ENCODE assay signal across 14 cellular contexts in the genomic region with DNA sequence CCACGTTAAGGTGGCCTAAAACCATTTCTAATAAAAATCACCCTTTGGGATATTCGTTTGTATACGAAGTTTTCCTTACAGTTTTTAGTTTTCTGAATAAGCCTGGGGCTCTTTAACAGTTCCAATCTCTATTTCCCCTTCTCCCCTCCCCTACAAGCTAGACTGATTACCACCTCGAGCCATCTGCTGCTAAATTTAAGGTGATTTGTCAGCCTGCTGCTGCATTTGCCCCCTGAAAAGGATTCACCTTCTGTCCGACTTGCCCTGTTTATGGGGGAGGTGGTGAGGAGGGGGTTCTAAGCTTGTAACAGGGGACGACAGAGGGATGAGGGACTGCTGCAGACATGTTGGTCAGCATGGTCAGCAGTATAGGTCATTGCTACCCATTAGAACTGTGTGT.
DNase-seq lines count a peak whose midpoint lies in the region; ATAC-seq and TF ChIP-seq lines count a peak whose summit lies in the region.
"Had no signal": no experiment of that assay in that cellular context is flagged by ENCODE, and none has a peak within 500 bp of the region (broad histone marks: within the 10 kb centered on the region; RNA-seq: fewer than 3 reads in every experiment).

No MANE protein-coding gene starts in this region.

- no peak for TF ChIP-seq CTCF in C4-2B (conservative IDR thresholded peaks at IDR 0.05)
- TF ChIP-seq CTCF in IMR-90 (conservative IDR thresholded peaks at IDR 0.05; ENCODE audit: low read depth, low read length), result no peak
- TF ChIP-seq CTCF in VCaP (conservative IDR thresholded peaks at IDR 0.05), result no peak
- no peak for TF ChIP-seq CTCF in nephron (IDR thresholded peaks at IDR 0.05; ENCODE audit: unreplicated experiment in 3 of 3)
- no peak for TF ChIP-seq CTCF in upper lobe of right lung (IDR thresholded peaks at IDR 0.05)

- DNase-seq in IMR-90 (no peak), NCI-H2107 treated with DMSO at 0.1 percent for 48 hours (lab: John Stamatoyannopoulos, UW; ENCODE audit: unreplicated experiment) (no peak), upper lobe of right lung (no peak)
- no peak for DNase-seq in activated effector memory CD4-positive, alpha-beta T cell treated with anti-CD3 and anti-CD28 coated beads, Interleukin-2, amount 50 U/mL, for 16 hours
- DNase-seq: AML-193; CD8-positive, alpha-beta T cell; NCI-H187; NCI-H510A had no signal

- H3K9me1 ChIP-seq in IMR-90 (ENCODE audit: insufficient read depth, low read length), result peaks cover 11% of the 10 kb centered on the region

- no peak overlapping the region for H4K91ac ChIP-seq in IMR-90 (ENCODE audit: insufficient read depth, low read depth, low read length)

- no peak overlapping the region for H2AFZ ChIP-seq in IMR-90 (replicated peaks; ENCODE audit: low read length, poor library complexity)

- H3K4me3 ChIP-seq in IMR-90 (ENCODE audit: insufficient read depth, low read depth, low read length) (no peak overlapping the region), upper lobe of right lung (no peak overlapping the region)
- H3K4me3 ChIP-seq: GM12878 had no signal

- H3K27me3 Mint-ChIP-seq in nephron (ENCODE audit: low read depth), result peaks cover 4% of the 10 kb centered on the region
- H3K27me3 Mint-ChIP-seq: IgD-negative memory B cell had no signal

- no peak overlapping the region for H2BK5ac ChIP-seq in IMR-90 (ENCODE audit: low read depth, low read length, poor library complexity, severe bottlenecking)

- intact Hi-C loops in IMR-90 (cut with micrococcal nuclease) (no loop called here), upper lobe of right lung (cut with DNase I) (no loop called here)

- TF ChIP-seq POLR2A in IMR-90 (IDR thresholded peaks at IDR 0.05; ENCODE audit: low read depth, low read length), result no peak

- H2BK20ac ChIP-seq in IMR-90 (ENCODE audit: low read depth, low read length), result no peak overlapping the region

- no peak overlapping the region for H2AK9ac ChIP-seq in IMR-90 (replicated peaks; ENCODE audit: low read depth, low read length, poor library complexity)

- peak overlapping the region; percentile 51 for H3K27ac ChIP-seq in C4-2B
- no peak overlapping the region for H3K27ac ChIP-seq in IMR-90 (ENCODE audit: insufficient read depth, low read length)
- peak overlapping the region; percentile 30 for H3K27ac ChIP-seq in VCaP
- no peak overlapping the region for H3K27ac ChIP-seq in upper lobe of right lung

- BruUV-seq in IMR-90 (replicated peaks; lab: Mats Ljungman, UMichigan), result no TSS peak

- no peak overlapping the region for H3K4me2 ChIP-seq in IMR-90 (ENCODE audit: low read depth, low read length)

- peaks cover 21% of the 10 kb centered on the region for H3K4me1 ChIP-seq in IMR-90 (ENCODE audit: control insufficient read depth, insufficient read depth, low read length)
- H3K4me1 ChIP-seq in upper lobe of right lung, result peaks cover 30% of the 10 kb centered on the region

- ATAC-seq in IMR-90 (ENCODE audit: low read depth), result no peak
- no peak for ATAC-seq in upper lobe of right lung
- no peak for ATAC-seq in HG03025 (IDR thresholded peaks at IDR 0.05; ENCODE audit: low FRiP score, unreplicated experiment)
- ATAC-seq: CD8-positive, alpha-beta T cell; GM12878 had no signal

- H3K9me3 Mint-ChIP-seq in nephron, result peaks cover 5% of the 10 kb centered on the region
- H3K9me3 Mint-ChIP-seq: CD8-positive, alpha-beta T cell; IgD-negative memory B cell had no signal

- H3K79me1 ChIP-seq in IMR-90 (ENCODE audit: low read depth in 1 of 2, low read length in 2 of 2), result peaks cover 40 to 72% of the 10 kb centered on the region in 2 experiments

- peaks cover 77% of the 10 kb centered on the region for H4K20me1 ChIP-seq in IMR-90 (ENCODE audit: insufficient read depth, low read length)

- no peaks in the 10 kb centered on the region for H3K9me3 ChIP-seq in IMR-90 (ENCODE audit: control insufficient read depth, insufficient read depth, low read length)
- no peaks in the 10 kb centered on the region for H3K9me3 ChIP-seq in upper lobe of right lung

- WGBS in IMR-90 (ENCODE audit: extremely low coverage in 2 of 2, insufficient read length in 1 of 2), 2 experiments, result 83% methylated on average over 1 of the region's 6 CpGs; no CpG with 5 or more reads in 1 of the 2 experiments

- H3K56ac ChIP-seq in IMR-90 (ENCODE audit: extremely low read depth, insufficient read depth, low read length), result no peak overlapping the region

- POLR2A ChIA-PET in IMR-90 (lab: Charles Lee; ENCODE audit: unreplicated experiment), result interaction anchor here (0.6 kb wide), 1 partner anchor 52 kb away, joined by 7 read pairs; no protein-coding TSS in a partner anchor

- no peak for TF ChIP-seq RAD21 in IMR-90 (IDR thresholded peaks at IDR 0.05; ENCODE audit: low read length)

- peaks cover 18% of the 10 kb centered on the region for H3K36me3 Mint-ChIP-seq in nephron (ENCODE audit: low read depth)

- H2BK15ac ChIP-seq in IMR-90 (ENCODE audit: low read depth, low read length), result no peak overlapping the region

- H2BK120ac ChIP-seq in IMR-90 (ENCODE audit: low read depth, low read length), result no peak overlapping the region

- H3K23ac ChIP-seq in IMR-90 (ENCODE audit: low read depth, low read length), result no peak overlapping the region

- H3K4me3 Mint-ChIP-seq in nephron, result no peak overlapping the region
- H3K4me3 Mint-ChIP-seq: CD8-positive, alpha-beta T cell; IgD-negative memory B cell had no signal

- in situ Hi-C loops in IMR-90 (cut with MboI; ENCODE audit: low sequenced_read_pairs), result loop anchor here (10.0 to 25.0 kb wide), 2 partner anchors 1177 to 1480 kb away; a partner anchor contains a TSS

- H3K18ac ChIP-seq in IMR-90 (ENCODE audit: low read depth, low read length), result no peak overlapping the region

- H3K27ac Mint-ChIP-seq in nephron, result peak overlapping the region in 2 of 3 experiments; percentile 14 to 43
- H3K27ac Mint-ChIP-seq: CD8-positive, alpha-beta T cell had no signal

- H4K5ac ChIP-seq in IMR-90 (ENCODE audit: low read depth, low read length), result no peak overlapping the region

- H2AK5ac ChIP-seq in IMR-90 (ENCODE audit: low read depth, low read length), result 0 out of 2 replicates have a peak overlapping the region, but pooled peaks have one; percentile 66

- H3K36me3 ChIP-seq in IMR-90 (ENCODE audit: control insufficient read depth, insufficient read depth, low read length) (no peaks in the 10 kb centered on the region), upper lobe of right lung (no peaks in the 10 kb centered on the region)

- H3K27me3 ChIP-seq in IMR-90 (ENCODE audit: control insufficient read depth, insufficient read depth, low read length) (no peaks in the 10 kb centered on the region), upper lobe of right lung (no peaks in the 10 kb centered on the region)

- CTCF ChIA-PET in IMR-90 (lab: Yijun Ruan, JAX), result interaction anchor here (0.5 kb wide), 1 partner anchor 162 kb away, joined by 3 read pairs; no protein-coding TSS in a partner anchor

- peaks cover 53% of the 10 kb centered on the region for H3K4me1 Mint-ChIP-seq in nephron

- dilution Hi-C loops in IMR-90 (cut with HindIII; ENCODE audit: low sequenced_read_pairs, unreplicated experiment), result no loop called here

- no peak overlapping the region for H4K8ac ChIP-seq in IMR-90 (ENCODE audit: low read depth in 2 of 2, low read length in 2 of 2)

- H3K14ac ChIP-seq in IMR-90 (replicated peaks; ENCODE audit: low read depth, low read length), result no peak overlapping the region

- H3K4ac ChIP-seq in IMR-90 (ENCODE audit: low read depth, low read length), result no peak overlapping the region

- no peak overlapping the region for H3K9ac ChIP-seq in IMR-90 (ENCODE audit: low read depth, low read length)

TF ChIP-seq in IMR-90, 13 proteins besides CTCF, POLR2A, EP300 and RAD21:
- no peak for TF ChIP-seq SMC3 (IDR thresholded peaks at IDR 0.05; ENCODE audit: low read depth, low read length)

Comparison
In these comparisons a context has a peak if more than half of its experiments do, and no peak if none do; other contexts are left out.
1. H3K27ac ChIP-seq: peak in C4-2B (single experiment) and VCaP (single experiment); none in IMR-90 (single experiment) and upper lobe of right lung (single experiment).